Comparison of ENCODE assay signal across 8 cellular contexts in genomic region chr1:43389326-43390313, GRCh38. TPM values are rescaled to one million over a fixed set of nuclear protein-coding genes. Genes with fewer than 3 reads are reported as not detected.
DNase-seq lines count a peak whose midpoint lies in the region; ATAC-seq, FAIRE-seq and TF ChIP-seq lines count a peak whose summit lies in the region.

Gene MED8, minus strand, starts transcription at chr1:43389800. Its CDS starts 36 bp downstream, at chr1:43389764.
Gene SZT2, plus strand, starts transcription at chr1:43389899. Its CDS starts 70 bp downstream, at chr1:43389969.

- under 1% methylated on average over 47 of the region's 65 CpGs for WGBS in HepG2 (ENCODE audit: low lambda C conversion rate)

- CTCF ChIA-PET in HepG2 (lab: Yijun Ruan, JAX; ENCODE audit: low intra/inter-chr PET ratio, low total read pairs): no interaction called here

- FAIRE-seq in HepG2 (lab: Jason Lieb, UNC): peak; percentile 83

- H3K4me3 ChIP-seq in HepG2 (replicated peaks in 1 of 3; ENCODE audit: insufficient read depth in 1 of 3, low read depth in 2 of 3, low read length in 3 of 3): peak within 1 kb of the TSS; percentile 76 to 98 (median 85)

- peak within 1 kb of the TSS; percentile 91 for H3K9ac ChIP-seq in HepG2 (ENCODE audit: insufficient read depth, low read depth, low read length)

- H2AFZ ChIP-seq in HepG2 (ENCODE audit: low read length): peak within 1 kb of the TSS; percentile 35

- H4K20me1 ChIP-seq in HepG2 (ENCODE audit: insufficient read depth, low read length): no peaks in the 10 kb centered on the region

- H3K27ac ChIP-seq in C4-2B (peak within 1 kb of the TSS; percentile 84), HepG2 (ENCODE audit: extremely low read length, insufficient read depth, low read length) (peak within 1 kb of the TSS; percentile 82)

- peaks cover 31% of the 10 kb centered on the region for H3K79me2 ChIP-seq in HepG2 (ENCODE audit: insufficient read depth, low read length)

- peaks cover 9 to 33% of the 10 kb centered on the region in 2 experiments for H3K36me3 ChIP-seq in HepG2 (replicated peaks in 1 of 2; ENCODE audit: control insufficient read depth in 1 of 2, insufficient read depth in 2 of 2, low read length in 2 of 2)

- DNase-seq in NCI-H82 (lab: John Stamatoyannopoulos, UW) (peak; percentile 97), dermis microvascular lymphatic vessel endothelial cell (ENCODE audit: low read depth in 2 of 2) (peak; percentile 94 to 97), HepG2 (ENCODE audit: low spot score) (peak; percentile 95)
- peak; percentile 94 to 97 for DNase-seq in activated CD4-positive, alpha-beta T cell treated with anti-CD3 and anti-CD28 coated beads, Interleukin-2, amount 50 U/mL, for 48 hours
- DNase-seq in stimulated activated CD4-positive, alpha-beta T cell treated with anti-CD3 and anti-CD28 coated beads, Interleukin-2, amount 100 ng/mL, for 48 hours: peak; percentile 85 to 94

- peak; percentile 88 for TF ChIP-seq POLR2A in HepG2 (IDR thresholded peaks at IDR 0.05; ENCODE audit: insufficient read depth in 1 of 2, low read depth in 2 of 2, low read length in 2 of 2)

- intact Hi-C loops in HepG2 (cut with micrococcal nuclease; ENCODE audit: unreplicated experiment): no loop called here

- no peak for TF ChIP-seq CTCF in C4-2B (conservative IDR thresholded peaks at IDR 0.05)
- TF ChIP-seq CTCF in HepG2 (CRISPR knock-in tag; IDR thresholded peaks at IDR 0.05): peak; percentile 5; the same call in 1 of the 2 replicates

- TF ChIP-seq EP300 in HepG2 (IDR thresholded peaks at IDR 0.05; ENCODE audit: low read depth in 2 of 2, low read length in 2 of 2) (no peak), HepG2 (CRISPR knock-in tag; IDR thresholded peaks at IDR 0.05; ENCODE audit: borderline replicate concordance) (no peak; the same call in 1 of the 2 replicates)

- peaks cover 27% of the 10 kb centered on the region for H3K4me1 ChIP-seq in HepG2 (ENCODE audit: insufficient read depth, low read length)

- POLR2A ChIA-PET in HepG2 (lab: Yijun Ruan, JAX): interaction anchor here (0.6 to 2.1 kb wide), 8 partner anchors 13 to 260 kb away, joined by 3 to 21 read pairs (median 6); partner anchors contain the start of genes CDC20, ELOVL1 and KDM4A

- BruUV-seq in HepG2 (replicated peaks; lab: Mats Ljungman, UMichigan): no TSS peak

- no peaks in the 10 kb centered on the region for H3K9me3 ChIP-seq in HepG2 (ENCODE audit: low read length)

- in situ Hi-C loops in HepG2 (cut with HindIII; ENCODE audit: extremely low pct_ligation_motif_present, low pct_unique_long_range_greater_than_20kb): no loop called here

- H3K27me3 ChIP-seq in HepG2 (ENCODE audit: control insufficient read depth in 1 of 2, insufficient read depth in 2 of 2, low read length in 2 of 2): peaks cover 0 to 3% of the 10 kb centered on the region in 2 experiments; a peak in 1 of 5 replicates

- peak; percentile 84 for ATAC-seq in GM19397 (IDR thresholded peaks at IDR 0.05; ENCODE audit: unreplicated experiment)
- ATAC-seq in HG03571 (IDR thresholded peaks at IDR 0.05; ENCODE audit: unreplicated experiment): peak; percentile 89
- ATAC-seq in HepG2: peak; percentile 99

- TF ChIP-seq RAD21 in HepG2 (CRISPR knock-in tag; IDR thresholded peaks at IDR 0.05): 0 out of 2 replicates have a peak, but pooled peaks have one; percentile 38

- H3K4me2 ChIP-seq in HepG2 (ENCODE audit: low read depth, low read length): peak within 1 kb of the TSS; percentile 96

TF ChIP-seq in HepG2, 621 proteins besides CTCF, POLR2A, EP300 and RAD21 (continues in another document):
- TF ChIP-seq ZNF777 (CRISPR knock-in tag; IDR thresholded peaks at IDR 0.05) (0 out of 2 replicates have a peak, but pooled peaks have one; percentile 15), HOXA5 (CRISPR knock-in tag; IDR thresholded peaks at IDR 0.05) (peak; percentile 43; the same call in 1 of the 2 replicates), ZNF329 (CRISPR knock-in tag; IDR thresholded peaks at IDR 0.05; ENCODE audit: low read depth) (0 out of 2 replicates have a peak, but pooled peaks have one; percentile 53), TBP (CRISPR knock-in tag; IDR thresholded peaks at IDR 0.05) (no peak), FIP1L1 (IDR thresholded peaks at IDR 0.05; ENCODE audit: borderline replicate concordance, insufficient read depth, low read depth, low read length) (0 out of 2 replicates have a peak, but pooled peaks have one; percentile 38), ZNF746 (CRISPR knock-in tag; IDR thresholded peaks at IDR 0.05) (peak; percentile 68), HMGXB4 (CRISPR knock-in tag; IDR thresholded peaks at IDR 0.05; ENCODE audit: borderline replicate concordance in 1 of 2, low read depth in 1 of 2) (peak; percentile 14 to 70; a peak in 3 of 4 replicates), ELF4 (CRISPR knock-in tag; IDR thresholded peaks at IDR 0.05; ENCODE audit: borderline replicate concordance) (peak; percentile 93), CREB1 (IDR thresholded peaks at IDR 0.05) (peak; percentile 80), CREB1 (CRISPR knock-in tag; IDR thresholded peaks at IDR 0.05) (peak; percentile 95), ZNF737 (CRISPR knock-in tag; IDR thresholded peaks at IDR 0.05; ENCODE audit: borderline replicate concordance) (no peak), ISL2 (CRISPR knock-in tag; IDR thresholded peaks at IDR 0.05) (no peak; the same call in 1 of the 2 replicates), ZNF7 (CRISPR knock-in tag; IDR thresholded peaks at IDR 0.05) (no peak), ZBTB21 (CRISPR knock-in tag; IDR thresholded peaks at IDR 0.05) (no peak)

RNA-seq across cellular contexts. Expression of gene MED8, which starts in this region (rescaled TPM):
- total RNA-seq in dermis microvascular lymphatic vessel endothelial cell (36.3 and 36.7 TPM in 2 replicates), HepG2 (2016; rRNA removed; fragmentation: Illumina TruSeq; extraction: Trizol) (77.4 and 112 TPM in 2 replicates)
- 27.8 and 29.8 TPM in 2 replicates for total RNA-seq in HepG2 (2016; cell fraction: cytosol; rRNA removed; fragmentation: Illumina TruSeq; extraction: Trizol; ENCODE audit: low read depth)
- total RNA-seq in HepG2 (2016; cell fraction: insoluble cytoplasmic fraction; rRNA removed; fragmentation: Illumina TruSeq; extraction: Trizol): 79.1 and 119 TPM in 2 replicates
- 39.9 and 44.3 TPM in 2 replicates for total RNA-seq in HepG2 (2016; cell fraction: membrane; rRNA removed; fragmentation: Illumina TruSeq; extraction: Trizol)
- 30.3 and 33.9 TPM in 2 replicates for total RNA-seq in HepG2 (2016; cell fraction: nucleus; rRNA removed; fragmentation: Illumina TruSeq; extraction: Trizol)
- polyA plus RNA-seq in HepG2 (2011; rRNA removed): 13.0 and 16.9 TPM in 2 replicates
- 15.2 and 18.5 TPM in 2 replicates for polyA plus RNA-seq in HepG2 (2011; cell fraction: cytosol; rRNA removed)
- 27.4 and 29.3 TPM in 2 replicates for polyA plus RNA-seq in HepG2 (2011; cell fraction: nucleus; rRNA removed)
- polyA plus RNA-seq in HepG2 (2012): 34.9 and 41.7 TPM in 2 replicates
- 23.6 and 24.6 TPM in 2 replicates for polyA plus RNA-seq in HepG2 (2016; cell fraction: cytosol; fragmentation: Illumina TruSeq; extraction: Trizol; ENCODE audit: low read depth)
- 98.6 and 98.7 TPM in 2 replicates for polyA plus RNA-seq in HepG2 (2016; cell fraction: insoluble cytoplasmic fraction; fragmentation: Illumina TruSeq; extraction: Trizol; ENCODE audit: low read depth)
- 30.8 and 31.0 TPM in 2 replicates for polyA plus RNA-seq in HepG2 (2016; cell fraction: membrane; fragmentation: Illumina TruSeq; extraction: Trizol; ENCODE audit: low read depth)
- polyA plus RNA-seq in HepG2 (2016; cell fraction: nucleus; fragmentation: Illumina TruSeq; extraction: Trizol; ENCODE audit: insufficient read depth, low read depth): 48.4 and 55.2 TPM in 2 replicates
- polyA minus RNA-seq in HepG2 (2011; rRNA and poly(A)+ RNA removed; ENCODE audit: low replicate concordance): 11.0 and 19.2 TPM in 2 replicates
- polyA minus RNA-seq in HepG2 (2011; cell fraction: cytosol; rRNA and poly(A)+ RNA removed): 14.2 and 14.7 TPM in 2 replicates
- polyA minus RNA-seq in HepG2 (2011; cell fraction: nucleus; rRNA and poly(A)+ RNA removed): 30.3 and 36.6 TPM in 2 replicates

RNA-seq across cellular contexts. Expression of gene SZT2, which starts in this region (rescaled TPM):
- total RNA-seq in dermis microvascular lymphatic vessel endothelial cell (8.6 and 14.0 TPM in 2 replicates), HepG2 (2016; rRNA removed; fragmentation: Illumina TruSeq; extraction: Trizol) (5.6 and 8.0 TPM in 2 replicates)
- total RNA-seq in HepG2 (2016; cell fraction: cytosol; rRNA removed; fragmentation: Illumina TruSeq; extraction: Trizol; ENCODE audit: low read depth): 3.8 TPM in 2 replicates
- total RNA-seq in HepG2 (2016; cell fraction: insoluble cytoplasmic fraction; rRNA removed; fragmentation: Illumina TruSeq; extraction: Trizol): 4.3 and 9.7 TPM in 2 replicates
- 3.6 TPM in 2 replicates for total RNA-seq in HepG2 (2016; cell fraction: membrane; rRNA removed; fragmentation: Illumina TruSeq; extraction: Trizol)
- total RNA-seq in HepG2 (2016; cell fraction: nucleus; rRNA removed; fragmentation: Illumina TruSeq; extraction: Trizol): 17.5 and 18.0 TPM in 2 replicates
- polyA plus RNA-seq in HepG2 (2011; rRNA removed): 8.8 and 9.8 TPM in 2 replicates
- 2.2 and 3.1 TPM in 2 replicates for polyA plus RNA-seq in HepG2 (2011; cell fraction: cytosol; rRNA removed)
- polyA plus RNA-seq in HepG2 (2011; cell fraction: nucleus; rRNA removed): 58.1 and 68.7 TPM in 2 replicates
- polyA plus RNA-seq in HepG2 (2012): 7.8 and 8.7 TPM in 2 replicates
- polyA plus RNA-seq in HepG2 (2016; cell fraction: cytosol; fragmentation: Illumina TruSeq; extraction: Trizol; ENCODE audit: low read depth): 0.57 and 0.69 TPM in 2 replicates
- polyA plus RNA-seq in HepG2 (2016; cell fraction: insoluble cytoplasmic fraction; fragmentation: Illumina TruSeq; extraction: Trizol; ENCODE audit: low read depth): 2.9 and 3.7 TPM in 2 replicates
- 1.2 and 1.3 TPM in 2 replicates for polyA plus RNA-seq in HepG2 (2016; cell fraction: membrane; fragmentation: Illumina TruSeq; extraction: Trizol; ENCODE audit: low read depth)
- polyA plus RNA-seq in HepG2 (2016; cell fraction: nucleus; fragmentation: Illumina TruSeq; extraction: Trizol; ENCODE audit: insufficient read depth, low read depth): 23.7 and 25.9 TPM in 2 replicates
- polyA minus RNA-seq in HepG2 (2011; rRNA and poly(A)+ RNA removed; ENCODE audit: low replicate concordance): 36.3 and 51.9 TPM in 2 replicates
- polyA minus RNA-seq in HepG2 (2011; cell fraction: cytosol; rRNA and poly(A)+ RNA removed): 3.5 and 5.0 TPM in 2 replicates
- polyA minus RNA-seq in HepG2 (2011; cell fraction: nucleus; rRNA and poly(A)+ RNA removed): 55.9 and 71.0 TPM in 2 replicates

Comparison
In these comparisons a context has a peak if more than half of its experiments do, and no peak if none do; other contexts are left out.
1. Peak in every context shown above with its lines: DNase-seq, ATAC-seq, H3K4me3 ChIP-seq and H3K27ac ChIP-seq.